ENCODE assay signal across 8 cellular contexts in the genomic region with DNA sequence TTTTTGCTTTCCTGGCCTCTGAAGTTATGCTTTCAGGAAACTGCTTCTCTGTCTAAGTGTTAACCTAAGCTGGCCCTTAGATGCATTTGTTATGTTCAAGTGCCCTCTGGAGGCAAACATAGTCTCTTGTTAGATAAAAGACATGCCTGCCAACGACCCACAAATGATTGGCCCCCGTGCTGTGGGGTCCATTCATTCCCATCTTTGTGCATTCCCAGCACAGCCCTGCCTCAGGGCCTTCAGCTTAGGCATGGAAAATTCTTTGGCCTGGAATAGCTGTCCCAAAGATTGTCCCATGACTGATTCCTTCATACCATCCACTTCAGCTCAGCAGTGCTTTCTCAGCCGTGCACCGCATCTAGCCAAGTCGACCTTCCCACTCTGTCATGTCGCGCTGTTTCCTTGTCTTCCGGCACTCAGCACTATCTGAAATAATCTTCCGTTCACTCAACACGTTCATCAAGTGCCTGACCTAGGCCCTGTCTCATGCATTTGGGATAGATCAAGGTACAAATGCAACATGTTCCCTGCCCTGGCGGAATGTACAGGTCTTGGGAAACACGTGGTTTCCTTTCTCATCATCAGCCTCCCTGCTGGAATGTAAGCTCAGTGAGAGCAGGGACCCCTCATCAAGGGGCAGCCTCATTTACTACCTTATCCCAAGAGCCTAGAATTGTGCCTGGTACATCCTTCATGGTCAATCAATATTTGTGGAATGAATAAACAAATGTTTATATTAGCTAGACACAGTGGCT. TPM values are rescaled to one million over a fixed set of nuclear protein-coding genes. Genes with fewer than 3 reads are reported as not detected.
DNase-seq lines count a peak whose midpoint lies in the region; ATAC-seq and TF ChIP-seq lines count a peak whose summit lies in the region.
"Not testable (repeated sequence)": the region's sequence is repeated elsewhere in the genome, so short reads cannot be mapped to it uniquely, and the experiment has no call there.

No MANE protein-coding gene starts in this region.

- H3K27me3 Mint-ChIP-seq in activated CD8-positive, alpha-beta T cell treated with anti-CD3 and anti-CD28 coated beads, Interleukin-2, amount 10 ng/mL, durations not matched to agents 7 days and 5 days (ENCODE audit: low read depth) = not testable (repeated sequence)

- POLR2A ChIA-PET in activated CD8-positive, alpha-beta T cell treated with anti-CD3 and anti-CD28 coated beads, Interleukin-2, amount 10 ng/mL, durations not matched to agents 7 days and 5 days (lab: Charles Lee) = not testable (repeated sequence)

- not testable (repeated sequence) for H3K4me1 ChIP-seq in Karpas-422 (ENCODE audit: low read length); psoas muscle

- H3K4me2 ChIP-seq in Karpas-422 (ENCODE audit: low read depth, low read length, poor library complexity, severe bottlenecking) = not testable (repeated sequence)

- not testable (repeated sequence) for H3K36me3 ChIP-seq in Karpas-422 (ENCODE audit: insufficient read depth, low read length); psoas muscle (ENCODE audit: insufficient read depth in 1 of 2, low read depth in 1 of 2)

- H3K9ac ChIP-seq in Karpas-422 (ENCODE audit: low read length) = not testable (repeated sequence)

- TF ChIP-seq CTCF in psoas muscle (IDR thresholded peaks at IDR 0.05) = peak; percentile 24

- H2AFZ ChIP-seq in Karpas-422 (ENCODE audit: low read length) = not testable (repeated sequence)

- H3K9me3 ChIP-seq in Karpas-422 (ENCODE audit: low read length); psoas muscle: not testable (repeated sequence)

- ATAC-seq in GM18505 (IDR thresholded peaks at IDR 0.05; ENCODE audit: unreplicated experiment) (peak; percentile 48), psoas muscle (peak in 1 of 4 donors; percentile 61)
- ATAC-seq in activated CD8-positive, alpha-beta T cell treated with anti-CD3 and anti-CD28 coated beads, Interleukin-2, amount 10 ng/mL, durations not matched to agents 7 days and 5 days = peak; percentile 65

- 39 to 53% (median 40%) methylated on average over 12 of the region's 12 CpGs for WGBS in psoas muscle, 3 donors

- H4K20me1 ChIP-seq in Karpas-422 (ENCODE audit: insufficient read depth, low read depth, low read length) = not testable (repeated sequence)

- not testable (repeated sequence) for TF ChIP-seq POLR2A in GM18505 (IDR thresholded peaks at IDR 0.05; ENCODE audit: borderline replicate concordance, extremely low read depth, insufficient read depth, insufficient read length)

- H3K27me3 ChIP-seq in Karpas-422 (ENCODE audit: low read length); psoas muscle (ENCODE audit: insufficient read depth in 3 of 3, low read length in 2 of 3): not testable (repeated sequence)

- H3K4me1 Mint-ChIP-seq in activated CD8-positive, alpha-beta T cell treated with anti-CD3 and anti-CD28 coated beads, Interleukin-2, amount 10 ng/mL, durations not matched to agents 7 days and 5 days (ENCODE audit: low read depth) = not testable (repeated sequence)

- not testable (repeated sequence) for H3K36me3 Mint-ChIP-seq in activated CD8-positive, alpha-beta T cell treated with anti-CD3 and anti-CD28 coated beads, Interleukin-2, amount 10 ng/mL, durations not matched to agents 7 days and 5 days (ENCODE audit: low read depth)

- CTCF ChIA-PET in activated CD8-positive, alpha-beta T cell treated with anti-CD3 and anti-CD28 coated beads, Interleukin-2, amount 10 ng/mL, durations not matched to agents 7 days and 5 days (lab: Charles Lee) = interaction anchor here (0.9 to 1.4 kb wide), 5 partner anchors 74 to 387 kb away, joined by 3 to 4 read pairs (median 3); no protein-coding TSS in a partner anchor

- H3K9me2 ChIP-seq in Karpas-422 (replicated peaks; ENCODE audit: insufficient read depth, low read length) = not testable (repeated sequence)

- not testable (repeated sequence) for H3K9me3 Mint-ChIP-seq in activated CD8-positive, alpha-beta T cell treated with anti-CD3 and anti-CD28 coated beads, Interleukin-2, amount 10 ng/mL, durations not matched to agents 7 days and 5 days (ENCODE audit: insufficient read depth)

- not testable (repeated sequence) for H3K4me3 Mint-ChIP-seq in activated CD8-positive, alpha-beta T cell treated with anti-CD3 and anti-CD28 coated beads, Interleukin-2, amount 10 ng/mL, durations not matched to agents 7 days and 5 days

- DNase-seq in CD1c-positive myeloid dendritic cell (ENCODE audit: extremely low spot score) (peak; percentile 49), Karpas-422 (peak; percentile 75), NOMO-1 treated with DMSO at 0.1 percent for 48 hours (lab: John Stamatoyannopoulos, UW; ENCODE audit: unreplicated experiment) (peak; percentile 46), iPS-NIHi7 (ENCODE audit: extremely low spot score) (peak; percentile 25)
- DNase-seq in activated CD8-positive, alpha-beta T cell treated with anti-CD3 and anti-CD28 coated beads, Interleukin-2, amount 10 ng/mL, durations not matched to agents 7 days and 5 days = peak; percentile 45
- DNase-seq in effector CD4-positive, alpha-beta T cell = peak; percentile 19
- not testable (repeated sequence) for DNase-seq in psoas muscle

- H3K27ac Mint-ChIP-seq in activated CD8-positive, alpha-beta T cell treated with anti-CD3 and anti-CD28 coated beads, Interleukin-2, amount 10 ng/mL, durations not matched to agents 7 days and 5 days = not testable (repeated sequence)

- H3K27ac ChIP-seq in Karpas-422 (ENCODE audit: low read length); psoas muscle: not testable (repeated sequence)

- not testable (repeated sequence) for H3K4me3 ChIP-seq in Karpas-422 (ENCODE audit: low read length); psoas muscle

- not testable (repeated sequence) for H3K79me2 ChIP-seq in Karpas-422 (ENCODE audit: low read length)

- intact Hi-C loops in psoas muscle (cut with DNase I) = not testable (repeated sequence)

RNA-seq across cellular contexts. Expression of gene NEK3, which starts 42.2 kb away (rescaled TPM):
- total RNA-seq in Karpas-422 (2014; rRNA removed; shearing (Covaris generic); ENCODE audit: low replicate concordance) = 26.5 and 33.1 TPM in 2 replicates
- total RNA-seq in activated CD8-positive, alpha-beta T cell treated with anti-CD3 and anti-CD28 coated beads, Interleukin-2, amount 10 ng/mL, durations not matched to agents 7 days and 5 days = 1 to 10 TPM in 1 of 2 experiments, under 1 TPM in 1; 0.39 to 2.5 TPM
- 1 to 10 TPM; 4.5 to 5.3 (median 4.6) TPM for total RNA-seq in psoas muscle
- polyA plus RNA-seq in psoas muscle = 1 to 10 TPM; 3.1 to 5.1 (median 4.8) TPM
